Comparison of ENCODE assay signal across 7 cellular contexts in the genomic region with DNA sequence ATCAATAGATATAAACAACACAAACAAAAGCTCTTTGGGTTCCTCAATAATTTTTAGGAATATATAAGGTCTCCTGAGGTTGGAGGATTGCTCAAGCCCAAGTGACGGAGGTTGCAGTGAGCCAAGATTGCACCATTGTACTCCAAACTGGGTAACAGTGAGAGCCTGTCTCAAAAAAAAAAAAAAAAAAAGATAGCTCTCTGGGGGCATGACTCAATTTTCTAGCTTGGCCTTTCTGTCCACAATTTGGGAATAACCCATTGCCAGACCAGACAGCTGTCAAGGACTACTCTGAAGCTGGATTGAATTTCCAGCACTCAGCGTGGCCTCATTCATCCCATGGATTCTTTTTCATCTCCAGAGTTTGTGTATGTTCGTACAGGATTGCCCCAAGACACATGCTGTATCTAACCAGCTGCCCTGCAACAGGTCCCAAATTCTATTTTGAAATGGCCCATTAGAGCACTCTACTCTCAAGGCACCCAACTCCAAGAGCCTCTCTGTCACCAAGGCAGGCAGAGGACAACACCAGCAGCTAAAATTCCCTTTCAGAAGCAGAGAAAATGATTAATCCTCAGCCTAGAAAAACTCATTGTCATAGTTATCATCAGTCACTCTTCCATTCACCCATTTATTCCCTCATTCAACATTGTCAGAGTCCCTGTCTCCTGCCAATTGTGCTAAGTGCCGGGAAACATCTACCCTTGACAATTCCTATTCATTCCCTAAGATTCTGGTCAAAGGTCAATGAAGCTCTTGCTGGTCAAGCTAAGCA. TPM values are rescaled to one million over a fixed set of nuclear protein-coding genes. Genes with fewer than 3 reads are reported as not detected.
DNase-seq lines count a peak whose midpoint lies in the region; ATAC-seq and TF ChIP-seq lines count a peak whose summit lies in the region.
"Had no signal": no experiment of that assay in that cellular context is flagged by ENCODE, and none has a peak within 500 bp of the region (broad histone marks: within the 10 kb centered on the region; RNA-seq: fewer than 3 reads in every experiment).

No MANE protein-coding gene starts in this region.

- TF ChIP-seq EP300 in tibial nerve (IDR thresholded peaks at IDR 0.05) = peak; percentile 50 to 83

- peak overlapping the region; percentile 28 for H3K27ac Mint-ChIP-seq in activated CD4-positive, alpha-beta T cell treated with anti-CD3 and anti-CD28 coated beads for 36 hours

- H3K9me3 ChIP-seq in tibial nerve = no peaks in the 10 kb centered on the region

- H3K27me3 Mint-ChIP-seq in activated CD4-positive, alpha-beta T cell treated with anti-CD3 and anti-CD28 coated beads for 36 hours = no peaks in the 10 kb centered on the region

- CTCF ChIA-PET in activated CD4-positive, alpha-beta T cell treated with anti-CD3 and anti-CD28 coated beads for 36 hours (lab: Charles Lee) = interaction anchor here (0.7 to 2.3 kb wide), 7 partner anchors 8 to 44 kb away, joined by 3 to 7 read pairs (median 4); no protein-coding TSS in a partner anchor

- H3K4me1 Mint-ChIP-seq in activated CD4-positive, alpha-beta T cell treated with anti-CD3 and anti-CD28 coated beads for 36 hours = peaks cover 22% of the 10 kb centered on the region

- H3K9me3 Mint-ChIP-seq in activated CD4-positive, alpha-beta T cell treated with anti-CD3 and anti-CD28 coated beads for 36 hours (ENCODE audit: low read depth) = no peaks in the 10 kb centered on the region

- H3K27me3 ChIP-seq in foreskin keratinocyte (no peaks in the 10 kb centered on the region), tibial nerve (no peaks in the 10 kb centered on the region)

- POLR2A ChIA-PET in activated CD4-positive, alpha-beta T cell treated with anti-CD3 and anti-CD28 coated beads for 36 hours (lab: Charles Lee) = no interaction called here

- H3K27ac ChIP-seq in foreskin keratinocyte = peak overlapping the region; percentile 37
- peak overlapping the region in 3 of 4 donors; percentile 65 to 91 (median 77) for H3K27ac ChIP-seq in tibial nerve
- H3K27ac ChIP-seq: KMS-11 had no signal

- ATAC-seq in activated CD4-positive, alpha-beta T cell treated with anti-CD3 and anti-CD28 coated beads for 36 hours = no peak
- no peak for ATAC-seq in foreskin keratinocyte
- ATAC-seq in HG02973 (IDR thresholded peaks at IDR 0.05; ENCODE audit: unreplicated experiment) = no peak

- no peak for DNase-seq in activated CD4-positive, alpha-beta T cell treated with anti-CD3 and anti-CD28 coated beads for 36 hours
- DNase-seq in activated CD4-positive, alpha-beta T cell treated with anti-CD3 and anti-CD28 coated beads for 4 hours = no peak
- peak; percentile 52 to 72 for DNase-seq in foreskin keratinocyte
- DNase-seq in tibial nerve (ENCODE audit: low spot score in 2 of 2) = peak; percentile 70 to 87
- DNase-seq in COR-L47 (lab: John Stamatoyannopoulos, UW) = no peak

- intact Hi-C loops in activated CD4-positive, alpha-beta T cell treated with anti-CD3 and anti-CD28 coated beads for 36 hours (cut with DNase I, micrococcal nuclease) = no loop called here

- no peak for TF ChIP-seq POLR2A in tibial nerve (IDR thresholded peaks at IDR 0.05)

- H3K4me3 Mint-ChIP-seq in activated CD4-positive, alpha-beta T cell treated with anti-CD3 and anti-CD28 coated beads for 36 hours = no peak overlapping the region

- no peaks in the 10 kb centered on the region for H3K36me3 ChIP-seq in tibial nerve

- TF ChIP-seq CTCF in foreskin keratinocyte (conservative IDR thresholded peaks at IDR 0.05) (no peak), tibial nerve (IDR thresholded peaks at IDR 0.05) (no peak)

- H3K36me3 Mint-ChIP-seq in activated CD4-positive, alpha-beta T cell treated with anti-CD3 and anti-CD28 coated beads for 36 hours (ENCODE audit: low read depth) = peaks cover 10% of the 10 kb centered on the region

- WGBS in tibial nerve, 2 donors = 26 to 37% methylated on average over 4 of the region's 4 CpGs

- H3K4me1 ChIP-seq in foreskin keratinocyte (peaks cover 17% of the 10 kb centered on the region), tibial nerve (peaks cover 0 to 66% (median 19%) of the 10 kb centered on the region in 4 donors)

- H3K4me3 ChIP-seq in tibial nerve = no peak overlapping the region

RNA-seq across cellular contexts. Expression of gene FAM193B, which starts 8.7 kb away (rescaled TPM):
- total RNA-seq in activated CD4-positive, alpha-beta T cell treated with anti-CD3 and anti-CD28 coated beads for 36 hours = 10 to 100 TPM; 63.6 to 77.7 TPM
- 38.3 and 42.1 TPM in 2 replicates for total RNA-seq in foreskin keratinocyte
- polyA plus RNA-seq in foreskin keratinocyte = 29.7 and 31.9 TPM in 2 replicates
- total RNA-seq in tibial nerve = 100 to 1,000 TPM in 3 of 4 donors, 10 to 100 TPM in 1; 82.4 to 152 (median 115) TPM

RNA-seq across cellular contexts. Expression of gene DDX41, which starts 28.9 kb away (rescaled TPM):
- 100 to 1,000 TPM; 192 to 197 TPM for total RNA-seq in activated CD4-positive, alpha-beta T cell treated with anti-CD3 and anti-CD28 coated beads for 36 hours
- total RNA-seq in foreskin keratinocyte = 87.1 and 91.0 TPM in 2 replicates
- polyA plus RNA-seq in foreskin keratinocyte = 82.6 and 85.8 TPM in 2 replicates
- 100 to 1,000 TPM in 2 of 4 donors, 10 to 100 TPM in 2; 85.3 to 139 (median 105) TPM for total RNA-seq in tibial nerve

RNA-seq across cellular contexts. Expression of gene DOK3, which starts 36.0 kb away (rescaled TPM):
- total RNA-seq in activated CD4-positive, alpha-beta T cell treated with anti-CD3 and anti-CD28 coated beads for 36 hours = 1 to 10 TPM; 4.2 to 4.8 TPM
- 2.1 and 2.2 TPM in 2 replicates for total RNA-seq in foreskin keratinocyte
- 1.4 and 2.0 TPM in 2 replicates for polyA plus RNA-seq in foreskin keratinocyte
- total RNA-seq in tibial nerve = 10 to 100 TPM in 3 of 4 donors, 1 to 10 TPM in 1; 7.8 to 20.1 (median 11.5) TPM

RNA-seq across cellular contexts. Expression of gene TMED9, which starts 46.3 kb away (rescaled TPM):
- 100 to 1,000 TPM in 1 of 2 experiments, 10 to 100 TPM in 1; 83.2 to 109 TPM for total RNA-seq in activated CD4-positive, alpha-beta T cell treated with anti-CD3 and anti-CD28 coated beads for 36 hours
- total RNA-seq in foreskin keratinocyte (138 and 155 TPM in 2 replicates), tibial nerve (10 to 100 TPM; 83.3 to 97.1 (median 95.8) TPM)
- polyA plus RNA-seq in foreskin keratinocyte = 262 and 316 TPM in 2 replicates

RNA-seq across cellular contexts. Expression of gene PDLIM7, which starts 48.3 kb away (rescaled TPM):
- 10 to 100 TPM; 41.9 to 50.2 TPM for total RNA-seq in activated CD4-positive, alpha-beta T cell treated with anti-CD3 and anti-CD28 coated beads for 36 hours
- total RNA-seq in foreskin keratinocyte = 71.7 and 77.8 TPM in 2 replicates
- polyA plus RNA-seq in foreskin keratinocyte = 106 and 107 TPM in 2 replicates
- total RNA-seq in tibial nerve = 100 to 1,000 TPM in 1 of 4 donors, 10 to 100 TPM in 3; 78.0 to 138 (median 89.9) TPM

Comparison
In these comparisons a context has a peak if more than half of its experiments do, and no peak if none do; other contexts are left out.
1. DNase-seq: peak in foreskin keratinocyte (2 of 2) and tibial nerve (2 of 2); none in activated CD4-positive, alpha-beta T cell treated with anti-CD3 and anti-CD28 coated beads for 36 hours (single experiment), activated CD4-positive, alpha-beta T cell treated with anti-CD3 and anti-CD28 coated beads for 4 hours (0 of 2) and COR-L47 (single experiment).